In the genomic region with DNA sequence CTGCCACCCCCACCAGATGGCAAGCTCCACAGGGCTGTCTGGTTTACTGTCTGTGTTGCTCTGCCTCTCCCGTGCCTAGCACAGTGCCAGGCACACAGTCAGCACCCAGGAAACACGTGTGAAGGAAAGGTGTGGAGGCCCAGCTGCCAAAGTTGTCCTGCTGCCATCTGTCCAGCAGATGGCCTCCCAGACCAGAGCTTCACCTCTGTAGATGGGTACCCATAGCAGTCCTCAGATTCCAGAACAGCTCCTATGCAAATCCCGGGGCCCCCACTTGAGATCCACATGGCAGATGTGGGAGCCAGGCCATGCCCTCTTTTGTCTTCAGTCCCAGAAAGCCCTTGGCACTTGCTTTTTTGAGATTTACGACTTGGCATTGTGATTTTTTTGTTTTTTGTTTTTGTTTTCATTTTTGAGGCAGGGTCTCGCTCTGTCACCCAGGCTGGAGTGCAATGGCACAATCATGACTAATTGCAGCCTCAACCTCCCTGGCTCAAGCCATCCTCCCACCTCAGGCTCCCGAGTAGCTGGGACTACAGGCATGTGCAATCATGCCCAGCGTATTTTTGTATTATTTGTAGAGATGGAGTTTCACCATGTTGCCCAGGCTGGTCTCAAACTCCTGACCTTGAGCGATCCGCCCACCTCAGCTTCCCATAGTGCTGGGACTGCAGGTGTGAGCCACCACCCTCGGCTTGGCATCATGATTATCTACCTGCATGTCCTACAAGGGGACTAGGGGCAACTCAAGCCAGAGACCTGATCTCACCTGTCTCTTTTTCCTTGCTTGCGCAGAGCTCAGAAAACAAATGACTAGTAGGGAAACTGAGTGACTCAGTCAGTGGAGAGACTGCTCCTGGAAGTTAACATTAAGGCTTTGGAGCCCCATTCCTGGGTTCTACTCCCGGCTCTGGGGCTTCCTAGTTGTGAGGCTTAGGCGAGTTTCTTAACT, we compare ENCODE assay signal across 1 cellular context.
A peak's percentile ranks its signal among the peaks of the same experiment; 100 is the strongest.
TF ChIP-seq lines count a peak whose summit lies in the region.

No MANE protein-coding gene starts in this region.

TF ChIP-seq in GM12891, 5 proteins besides CTCF, POLR2A, EP300 and RAD21 (continued from another document):
- TF ChIP-seq POU2F2 (IDR thresholded peaks at IDR 0.05; ENCODE audit: low read depth, low read length): 0 out of 2 replicates have a peak, but pooled peaks have one; percentile 31
- no peak for TF ChIP-seq PAX5 (IDR thresholded peaks at IDR 0.05; ENCODE audit: insufficient read depth, low read length, severe bottlenecking)
